1 cellular context compared by ENCODE assay signal in genomic region chr21:29657228-29657989, GRCh38.
TF ChIP-seq lines count a peak whose summit lies in the region.

No MANE protein-coding gene starts in this region.

TF ChIP-seq in K562, 482 proteins besides CTCF, POLR2A, EP300 and RAD21 (continued from another document and continues in another):
- TF ChIP-seq RREB1 (CRISPR knock-in tag; IDR thresholded peaks at IDR 0.05): no peak
- TF ChIP-seq SP1 (CRISPR knock-in tag; IDR thresholded peaks at IDR 0.05): no peak
- no peak for TF ChIP-seq SP2 (IDR thresholded peaks at IDR 0.05; ENCODE audit: extremely low read depth, low read depth, low read length, poor library complexity, severe bottlenecking)
- TF ChIP-seq ZBTB5 (IDR thresholded peaks at IDR 0.05): no peak
- peak; percentile 77 for TF ChIP-seq DMBX1 (CRISPR knock-in tag; IDR thresholded peaks at IDR 0.05; ENCODE audit: borderline replicate concordance)
- no peak for TF ChIP-seq EZH2 (IDR thresholded peaks at IDR 0.05; ENCODE audit: borderline replicate concordance, low read depth, low read length)
- no peak for TF ChIP-seq SREBF1 (IDR thresholded peaks at IDR 0.05; ENCODE audit: borderline replicate concordance, low read depth, low read length)
- TF ChIP-seq RBFOX2 (IDR thresholded peaks at IDR 0.05; ENCODE audit: low read depth, low read length): peak; percentile 46
- no peak for TF ChIP-seq ZKSCAN1 (IDR thresholded peaks at IDR 0.05; ENCODE audit: low read depth, low read length)
- no peak for TF ChIP-seq ZBTB26 (CRISPR knock-in tag; IDR thresholded peaks at IDR 0.05)
- no peak for TF ChIP-seq ILK (tag; IDR thresholded peaks at IDR 0.05; ENCODE audit: borderline replicate concordance, low read depth)
- TF ChIP-seq CHD7 (IDR thresholded peaks at IDR 0.05; ENCODE audit: low read depth, low read length): no peak
- TF ChIP-seq ZBTB7A (IDR thresholded peaks at IDR 0.05; ENCODE audit: borderline replicate concordance, control insufficient read depth, low read depth, low read length): no peak
- no peak for TF ChIP-seq NCOA4 (IDR thresholded peaks at IDR 0.05; ENCODE audit: partially characterized antibody)
- no peak; the same call in 1 of the 2 replicates for TF ChIP-seq PATZ1 (CRISPR knock-in tag; IDR thresholded peaks at IDR 0.05; ENCODE audit: borderline replicate concordance)
- TF ChIP-seq ESRRA (IDR thresholded peaks at IDR 0.05; ENCODE audit: borderline replicate concordance, low read depth): no peak
- no peak for TF ChIP-seq THRAP3 (IDR thresholded peaks at IDR 0.05; ENCODE audit: borderline replicate concordance)
- no peak for TF ChIP-seq CHAMP1 (IDR thresholded peaks at IDR 0.05)
- TF ChIP-seq USF2 (CRISPR knock-in tag; IDR thresholded peaks at IDR 0.05): no peak
- no peak for TF ChIP-seq NR4A1 (CRISPR knock-in tag; IDR thresholded peaks at IDR 0.05)
- TF ChIP-seq NR4A1 (tag; IDR thresholded peaks at IDR 0.05): no peak
